ENCODE assay signal across 8 cellular contexts in the genomic region with DNA sequence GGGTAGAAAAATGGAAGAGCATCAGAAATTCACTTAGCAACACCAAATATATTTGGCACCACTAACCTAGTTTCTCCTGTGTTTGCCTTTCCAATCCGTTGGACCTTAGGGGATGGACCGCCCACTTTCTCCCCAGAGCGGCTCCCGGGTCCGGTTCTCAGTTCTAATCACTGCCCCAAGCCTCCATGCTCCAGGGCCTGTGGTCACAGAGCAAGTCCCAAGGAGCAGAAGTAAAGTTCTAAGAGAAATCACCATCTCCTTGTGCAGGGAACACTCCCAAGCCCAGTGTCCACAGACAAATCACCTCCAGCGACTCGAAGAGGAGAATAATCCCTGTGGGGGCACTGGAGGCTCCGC. TPM values are rescaled to one million over a fixed set of nuclear protein-coding genes. Genes with fewer than 3 reads are reported as not detected.
DNase-seq lines count a peak whose midpoint lies in the region; ATAC-seq and TF ChIP-seq lines count a peak whose summit lies in the region.

No MANE protein-coding gene starts in this region.

- H3K27ac ChIP-seq in liver (ENCODE audit: low read depth in 1 of 2, low read length in 2 of 2) (peak overlapping the region; percentile 86 to 92), upper lobe of left lung (peak overlapping the region; percentile 36 to 75 (median 60))

- H3K4me1 ChIP-seq in liver (ENCODE audit: control insufficient read depth in 4 of 4, insufficient read depth in 4 of 4, low read length in 3 of 4) (peaks cover 0 to 30% (median 2%) of the 10 kb centered on the region in 4 donors), upper lobe of left lung (peaks cover 12 to 27% (median 17%) of the 10 kb centered on the region in 4 donors)

- WGBS in liver = 1% methylated on average over 8 of the region's 8 CpGs
- WGBS in upper lobe of left lung, 2 donors = 3 to 6% methylated on average over 8 of the region's 8 CpGs

- peak; percentile 10 to 16 for TF ChIP-seq RAD21 in liver (IDR thresholded peaks at IDR 0.05)

- peaks cover 0 to 6% (median 0%) of the 10 kb centered on the region in 4 donors for H3K36me3 ChIP-seq in liver (ENCODE audit: control insufficient read depth in 4 of 4, insufficient read depth in 3 of 4, low read depth in 1 of 4, low read length in 3 of 4)
- H3K36me3 ChIP-seq in upper lobe of left lung = no peaks in the 10 kb centered on the region

- no peaks in the 10 kb centered on the region for H3K9me3 ChIP-seq in liver (ENCODE audit: control insufficient read depth in 4 of 4, low read length in 3 of 4)
- peaks cover 0 to 2% (median 0%) of the 10 kb centered on the region in 4 donors for H3K9me3 ChIP-seq in upper lobe of left lung

- peak overlapping the region; percentile 83 to 97 for H3K9ac ChIP-seq in liver (ENCODE audit: low read depth in 1 of 2, low read length in 2 of 2)

- DNase-seq in cardiac fibroblast (ENCODE audit: low read depth in 2 of 2) = peak; percentile 52 to 53
- peak in 1 of 2 donors; percentile 31 for DNase-seq in upper lobe of left lung
- no peak for DNase-seq in HUDEP-2 (lab: John Stamatoyannopoulos, UW; ENCODE audit: unreplicated experiment in 76 of 76)
- no peak for DNase-seq in NAMALWA (ENCODE audit: low spot score)
- DNase-seq in SW480 (ENCODE audit: low spot score) = no peak

- H3K27me3 ChIP-seq in liver (ENCODE audit: control insufficient read depth in 4 of 4, insufficient read depth in 4 of 4, low read length in 3 of 4) = no peaks in the 10 kb centered on the region
- H3K27me3 ChIP-seq in upper lobe of left lung = peaks cover 0 to 2% (median 0%) of the 10 kb centered on the region in 4 donors

- peak overlapping the region; percentile 69 to 81 for H3K4me3 ChIP-seq in cardiac fibroblast (replicated peaks in 1 of 2; ENCODE audit: low read depth in 2 of 2, low read length in 2 of 2)
- peak overlapping the region; percentile 87 to 97 (median 92) for H3K4me3 ChIP-seq in liver (ENCODE audit: low read depth in 1 of 3, low read length in 3 of 3)
- H3K4me3 ChIP-seq in upper lobe of left lung = peak overlapping the region in 3 of 4 donors; percentile 56 to 92 (median 80)

- ATAC-seq in GM18907 (IDR thresholded peaks at IDR 0.05; ENCODE audit: unreplicated experiment) = peak; percentile 7
- peak; percentile 6 for ATAC-seq in HG03460 (IDR thresholded peaks at IDR 0.05; ENCODE audit: unreplicated experiment)
- peak; percentile 51 to 55 for ATAC-seq in upper lobe of left lung (ENCODE audit: low FRiP score in 2 of 2)

- no peak for TF ChIP-seq POLR2A in upper lobe of left lung (IDR thresholded peaks at IDR 0.05)

- TF ChIP-seq CTCF in cardiac fibroblast (IDR thresholded peaks at IDR 0.05; ENCODE audit: low read depth, low read length) = no peak
- TF ChIP-seq CTCF in liver (IDR thresholded peaks at IDR 0.05; ENCODE audit: low read depth, low read length, missing input control) = no peak
- TF ChIP-seq CTCF in upper lobe of left lung (IDR thresholded peaks at IDR 0.05) = no peak

- no peak for TF ChIP-seq EP300 in upper lobe of left lung (IDR thresholded peaks at IDR 0.05)

TF ChIP-seq in liver, 16 proteins besides CTCF, POLR2A, EP300 and RAD21:
- TF ChIP-seq TAF1 (conservative IDR thresholded peaks at IDR 0.05) (peak; percentile 43), HNF4A (conservative IDR thresholded peaks at IDR 0.05) (peak; percentile 36 to 47), SP1 (IDR thresholded peaks at IDR 0.05) (no peak), FOXA2 (IDR thresholded peaks at IDR 0.05) (peak; percentile 13)

RNA-seq across cellular contexts. Expression of gene SLC1A1, which starts 0.7 kb away (rescaled TPM):
- 10 to 100 TPM in 1 of 2 donors, under 1 TPM in 1; 0.33 to 86.0 TPM for total RNA-seq in liver
- polyA plus RNA-seq in liver = 10 to 100 TPM; 24.3 to 42.2 TPM
- total RNA-seq in upper lobe of left lung = 10 to 100 TPM; 16.8 to 62.5 (median 40.6) TPM

Comparison
In these comparisons a context has a peak if more than half of its experiments do, and no peak if none do; other contexts are left out.
1. DNase-seq: peak in cardiac fibroblast (2 of 2); none in HUDEP-2 (0 of 76), NAMALWA (single experiment) and SW480 (single experiment).
2. Peak in every context shown above with its lines, with median percentiles within 50 percentile points of each other: ATAC-seq and H3K4me3 ChIP-seq.